8 cellular contexts compared by ENCODE assay signal in genomic region chr10:45250376-45251075, GRCh38.
DNase-seq lines count a peak whose midpoint lies in the region; ATAC-seq and TF ChIP-seq lines count a peak whose summit lies in the region.
"Not testable (repeated sequence)": the region's sequence is repeated elsewhere in the genome, so short reads cannot be mapped to it uniquely, and the experiment has no call there.

No MANE protein-coding gene starts in this region.

- H3K27ac ChIP-seq in HL-60 (replicated peaks) = peak overlapping the region; percentile 26
- not testable (repeated sequence) for H3K27ac ChIP-seq in Panc1 (ENCODE audit: low read length)

- H3K27ac Mint-ChIP-seq in stimulated activated effector memory CD8-positive, alpha-beta T cell treated with anti-CD3 and anti-CD28 coated beads, Interleukin-12 subunit alpha, Interleukin-12 subunit beta, amount 100 ng/mL, for 72 hours = not testable (repeated sequence)

- H3K4me1 Mint-ChIP-seq in stimulated activated effector memory CD8-positive, alpha-beta T cell treated with anti-CD3 and anti-CD28 coated beads, Interleukin-12 subunit alpha, Interleukin-12 subunit beta, amount 100 ng/mL, for 72 hours = peaks cover 21% of the 10 kb centered on the region

- POLR2A ChIA-PET in Panc1 (lab: Charles Lee) = interaction anchor here (0.6 kb wide), 1 partner anchor 15 kb away, joined by 8 read pairs; no protein-coding TSS in a partner anchor

- BruUV-seq in Panc1 (replicated peaks; lab: Mats Ljungman, UMichigan) = not testable (repeated sequence)

- not testable (repeated sequence) for TF ChIP-seq CTCF in GM12864 (IDR thresholded peaks at IDR 0.05; ENCODE audit: low read depth, low read length, missing control alignments); GM20000 (IDR thresholded peaks at IDR 0.05; ENCODE audit: extremely low read depth, missing control alignments); HL-60 (IDR thresholded peaks at IDR 0.05; ENCODE audit: insufficient read depth, low read length)
- peak; percentile 30 for TF ChIP-seq CTCF in Panc1 (IDR thresholded peaks at IDR 0.05)

- not testable (repeated sequence) for H3K4me1 ChIP-seq in Panc1 (ENCODE audit: control insufficient read depth, insufficient read depth, low read length); adipocyte (ENCODE audit: control insufficient read depth, insufficient read depth, low read length)

- intact Hi-C loops in Panc1 (cut with micrococcal nuclease; ENCODE audit: unreplicated experiment) = loop anchor here (5.0 to 10.0 kb wide), 2 partner anchors 174 to 337 kb away; no protein-coding TSS in a partner anchor
- intact Hi-C loops in left colon (cut with DNase I, micrococcal nuclease) = not testable (repeated sequence)

- H3K4me3 Mint-ChIP-seq in stimulated activated effector memory CD8-positive, alpha-beta T cell treated with anti-CD3 and anti-CD28 coated beads, Interleukin-12 subunit alpha, Interleukin-12 subunit beta, amount 100 ng/mL, for 72 hours = peak overlapping the region; percentile 20

- not testable (repeated sequence) for H3K9ac ChIP-seq in adipocyte (ENCODE audit: low read length)

- peak overlapping the region; percentile 47 for H3K4me3 ChIP-seq in GM12864 (ENCODE audit: low read depth, low read length)
- not testable (repeated sequence) for H3K4me3 ChIP-seq in HL-60 (replicated peaks; ENCODE audit: insufficient read depth, low read length)
- H3K4me3 ChIP-seq in Panc1 (ENCODE audit: low read depth in 2 of 2, low read length in 2 of 2) = peak overlapping the region; percentile 30 to 44
- H3K4me3 ChIP-seq in adipocyte (ENCODE audit: low read length) = peak overlapping the region; percentile 50

- in situ Hi-C loops in Panc1 (cut with HindIII; ENCODE audit: low pct_unique_long_range_greater_than_20kb, low sequenced_read_pairs) = not testable (repeated sequence)

- not testable (repeated sequence) for H3K9me3 ChIP-seq in Panc1 (ENCODE audit: control insufficient read depth, insufficient read depth, low read depth, low read length); adipocyte (ENCODE audit: control insufficient read depth, low read length)

- not testable (repeated sequence) for H3K36me3 Mint-ChIP-seq in stimulated activated effector memory CD8-positive, alpha-beta T cell treated with anti-CD3 and anti-CD28 coated beads, Interleukin-12 subunit alpha, Interleukin-12 subunit beta, amount 100 ng/mL, for 72 hours

- not testable (repeated sequence) for H3K36me3 ChIP-seq in Panc1 (ENCODE audit: control insufficient read depth, insufficient read depth, low read length); adipocyte (ENCODE audit: control insufficient read depth, insufficient read depth, low read length, severe bottlenecking)

- not testable (repeated sequence) for H3K27me3 ChIP-seq in HL-60 (ENCODE audit: insufficient read depth, poor library complexity, severe bottlenecking); Panc1 (ENCODE audit: control insufficient read depth, insufficient read depth, low read length); adipocyte (replicated peaks; ENCODE audit: control insufficient read depth, insufficient read depth, low read length)

- CTCF ChIA-PET in Panc1 (lab: Charles Lee) = interaction anchor here (0.6 to 1.0 kb wide), 4 partner anchors 13 to 651 kb away, joined by 3 to 7 read pairs (median 4); no protein-coding TSS in a partner anchor

- ATAC-seq in HG02870 (IDR thresholded peaks at IDR 0.05; ENCODE audit: unreplicated experiment) (peak; percentile 43), Panc1 (peak; percentile 84), left colon (peak; percentile 45)
- not testable (repeated sequence) for ATAC-seq in stimulated activated effector memory CD8-positive, alpha-beta T cell treated with anti-CD3 and anti-CD28 coated beads, Interleukin-12 subunit alpha, Interleukin-12 subunit beta, amount 100 ng/mL, for 72 hours

- DNase-seq in GM12864 (ENCODE audit: low read depth) (peak; percentile 61), GM20000 (ENCODE audit: low spot score) (peak; percentile 37), HL-60 (ENCODE audit: low read depth in 1 of 2, low spot score in 1 of 2) (peak; percentile 31 to 63)
- DNase-seq in Panc1 (ENCODE audit: low read depth, low spot score); adipocyte (ENCODE audit: low read depth); left colon; stimulated activated effector memory CD8-positive, alpha-beta T cell treated with anti-CD3 and anti-CD28 coated beads, Interleukin-12 subunit alpha, Interleukin-12 subunit beta, amount 100 ng/mL, for 72 hours (ENCODE audit: low spot score in 2 of 2): not testable (repeated sequence)

- H3K9me3 Mint-ChIP-seq in stimulated activated effector memory CD8-positive, alpha-beta T cell treated with anti-CD3 and anti-CD28 coated beads, Interleukin-12 subunit alpha, Interleukin-12 subunit beta, amount 100 ng/mL, for 72 hours = not testable (repeated sequence)
